Comparison of ENCODE assay signal across 26 cellular contexts in the genomic region with DNA sequence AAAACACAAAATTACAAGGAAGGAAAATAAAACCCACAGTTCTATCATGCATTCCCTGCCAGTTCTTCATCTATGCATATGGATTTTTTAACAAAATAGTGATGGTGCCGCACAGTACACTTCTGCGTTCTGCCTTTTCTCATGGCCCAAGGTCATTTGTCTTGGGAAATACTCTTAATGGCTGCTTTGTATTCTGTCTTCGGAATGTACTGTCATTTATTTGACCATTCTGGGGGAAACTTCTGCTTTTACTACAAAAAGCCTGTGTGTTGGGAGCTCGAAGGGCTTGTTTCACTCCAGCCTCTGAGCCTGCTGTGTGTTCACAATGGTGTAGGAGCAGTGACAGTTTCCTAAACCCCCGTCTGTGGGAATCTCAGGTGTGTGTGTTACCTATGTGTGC.
"Had no signal": no experiment of that assay in that cellular context is flagged by ENCODE, and none has a peak within 500 bp of the region (broad histone marks: within the 10 kb centered on the region; RNA-seq: fewer than 3 reads in every experiment).

No MANE protein-coding gene starts in this region.

- H3K27ac ChIP-seq: left lung, lower lobe of right lung, neural progenitor cell, neutrophil, ovary, right atrium auricular region, sigmoid colon, spleen, suprapubic skin, thoracic aorta, tibial artery, upper lobe of right lung had no signal

- DNase-seq: hypothalamus; immature natural killer cell; kidney; left colon; lower lobe of right lung; mammary epithelial cell; mesendoderm; naive B cell; occipital lobe; ovary; sigmoid colon; small intestine; spleen; stimulated activated CD4-positive, alpha-beta T cell treated with anti-CD3 and anti-CD28 coated beads, Interleukin-4, amount 100 ng/mL, for 24 hours; stimulated activated naive CD4-positive, alpha-beta T cell; tibial artery; trophoblast cell; upper lobe of right lung had no signal

- H3K27me3 ChIP-seq: neural progenitor cell, ovary, right atrium auricular region had no signal

- H3K4me3 ChIP-seq: left lung, lower lobe of right lung, neural progenitor cell, ovary, right atrium auricular region, sigmoid colon, spleen, suprapubic skin, thoracic aorta, tibial artery, upper lobe of right lung had no signal

- H3K4me2 ChIP-seq: neural progenitor cell had no signal

- H2AFZ ChIP-seq: neural progenitor cell had no signal

- ATAC-seq: left colon; left lung; lower lobe of right lung; stimulated activated effector memory CD8-positive, alpha-beta T cell treated with anti-CD3 and anti-CD28 coated beads, Interleukin-12 subunit alpha, Interleukin-12 subunit beta, amount 100 ng/mL, for 72 hours; upper lobe of right lung had no signal

- H3K9ac ChIP-seq: neural progenitor cell had no signal

- H3K4me1 ChIP-seq: left lung, lower lobe of right lung, neural progenitor cell, right atrium auricular region, sigmoid colon, suprapubic skin, tibial artery, upper lobe of right lung had no signal

- H3K36me3 ChIP-seq: left lung, lower lobe of right lung, neural progenitor cell, neutrophil, ovary, right atrium auricular region, sigmoid colon, spleen, suprapubic skin, thoracic aorta, tibial artery, upper lobe of right lung had no signal

- FAIRE-seq: islet of Langerhans, kidney, small intestine had no signal

- H3K9me3 ChIP-seq: left lung, lower lobe of right lung, neutrophil, ovary, right atrium auricular region, sigmoid colon, spleen, suprapubic skin, thoracic aorta, tibial artery, upper lobe of right lung had no signal
